Comparison of ENCODE assay signal across 26 cellular contexts in the genomic region with DNA sequence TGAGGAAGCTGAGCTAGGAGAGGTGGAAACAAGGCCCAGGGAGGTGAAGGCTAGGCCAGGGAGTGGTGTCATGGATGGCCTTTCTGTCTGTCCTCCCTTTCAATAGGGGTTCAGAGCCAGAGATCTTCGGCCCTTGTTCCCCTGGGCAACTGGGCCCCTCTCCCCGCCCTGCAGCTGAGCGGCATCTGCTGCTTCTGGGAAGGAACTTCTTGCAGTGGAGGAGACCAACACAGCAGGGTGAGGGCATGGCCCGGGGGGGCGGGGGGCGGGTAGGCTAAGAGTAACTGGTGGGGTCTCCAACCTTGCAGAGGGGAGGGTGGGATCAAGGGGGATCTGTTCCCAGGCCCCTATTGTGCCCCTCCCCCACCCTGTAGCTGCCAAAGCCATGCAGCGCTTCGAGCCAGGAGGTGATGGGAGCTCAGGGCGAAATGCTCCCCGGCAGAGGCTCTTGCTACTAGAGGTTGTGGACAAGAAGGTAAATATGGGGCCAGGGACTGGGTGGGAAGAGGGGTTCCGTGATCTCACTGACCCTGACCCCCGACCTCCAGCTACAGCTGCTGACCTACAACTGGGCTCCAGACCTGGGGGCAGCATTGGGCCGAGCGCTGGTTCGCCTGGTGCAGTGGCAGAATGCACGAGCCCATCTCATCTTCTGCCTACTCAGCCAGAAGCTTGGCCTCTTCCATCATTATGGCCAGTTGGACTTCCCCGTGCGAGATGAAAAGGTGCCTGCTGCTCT. TPM values are rescaled to one million over a fixed set of nuclear protein-coding genes. Genes with fewer than 3 reads are reported as not detected.
A peak's percentile ranks its signal among the peaks of the same experiment; 100 is the strongest.
DNase-seq lines count a peak whose midpoint lies in the region; ATAC-seq, FAIRE-seq and TF ChIP-seq lines count a peak whose summit lies in the region.
"Had no signal": no experiment of that assay in that cellular context is flagged by ENCODE, and none has a peak within 500 bp of the region (broad histone marks: within the 10 kb centered on the region; RNA-seq: fewer than 3 reads in every experiment).

No MANE protein-coding gene starts in this region.

- CTCF ChIA-PET in OCI-LY7 (lab: Charles Lee; ENCODE audit: unreplicated experiment), result no interaction called here
- CTCF ChIA-PET in PC-3 (lab: Charles Lee), result no interaction called here

- BruUV-seq in OCI-LY7 (replicated peaks; lab: Mats Ljungman, UMichigan) (TSS peak; percentile 44), PC-3 (replicated peaks; lab: Mats Ljungman, UMichigan) (no TSS peak)

- POLR2A ChIA-PET in OCI-LY7 (lab: Charles Lee), result interaction anchor here (0.6 kb wide), 1 partner anchor 23 kb away, joined by 4 read pairs; no protein-coding TSS in a partner anchor
- POLR2A ChIA-PET in PC-3 (lab: Charles Lee; ENCODE audit: unreplicated experiment), result no interaction called here

- 92 to 95% (median 94%) methylated on average over 16 to 18 of the region's 18 CpGs for WGBS in spleen, 5 donors

- H3F3A ChIP-seq in PC-3 (ENCODE audit: low read length, unreplicated experiment), result no peaks in the 10 kb centered on the region

- H3K4me3 ChIP-seq in H7 (ENCODE audit: insufficient read depth, low read depth, low read length) (no peak overlapping the region), OCI-LY7 (ENCODE audit: low read depth, low read length, poor library complexity, severe bottlenecking) (no peak overlapping the region), kidney (ENCODE audit: low read length in 2 of 2) (no peak overlapping the region), spleen (no peak overlapping the region), PC-3 (ENCODE audit: low read length) (no peak overlapping the region)
- H3K4me3 ChIP-seq: BLaER1, esophagus muscularis mucosa, heart left ventricle, smooth muscle cell had no signal

- H2AFZ ChIP-seq in OCI-LY7 (ENCODE audit: low read length), result no peak overlapping the region
- no peak overlapping the region for H2AFZ ChIP-seq in PC-3 (ENCODE audit: low read length)

- H3K9ac ChIP-seq in kidney (ENCODE audit: low read length in 2 of 2) (no peak overlapping the region), PC-3 (ENCODE audit: low read length) (no peak overlapping the region)
- H3K9ac ChIP-seq: BLaER1, SK-N-SH had no signal

- H3K4me1 ChIP-seq in OCI-LY7 (ENCODE audit: insufficient read depth, low read length, poor library complexity, severe bottlenecking) (no peaks in the 10 kb centered on the region), kidney (ENCODE audit: control insufficient read depth in 1 of 2, insufficient read depth in 1 of 2, low read depth in 1 of 2, low read length in 2 of 2) (no peaks in the 10 kb centered on the region), spleen (peaks cover 0 to under 1% (median 0%) of the 10 kb centered on the region in 6 donors), PC-3 (ENCODE audit: insufficient read depth, low read length) (no peaks in the 10 kb centered on the region)
- H3K4me1 ChIP-seq: BLaER1 had no signal

- H3K4me2 ChIP-seq in OCI-LY7 (ENCODE audit: low read length), result no peak overlapping the region
- no peak overlapping the region for H3K4me2 ChIP-seq in PC-3 (ENCODE audit: low read length)
- H3K4me2 ChIP-seq: BLaER1, SK-N-SH, smooth muscle cell had no signal

- no peak for FAIRE-seq in kidney (lab: Jason Lieb, UNC)
- FAIRE-seq: GM12891 had no signal

- TF ChIP-seq POLR2A in spleen (IDR thresholded peaks at IDR 0.05), result no peak

- H3K36me3 ChIP-seq in H7 (replicated peaks; ENCODE audit: control insufficient read depth, insufficient read depth, low read length), result peaks cover 20% of the 10 kb centered on the region
- peaks cover 31% of the 10 kb centered on the region; the same call in 1 of the 2 replicates for H3K36me3 ChIP-seq in OCI-LY7 (ENCODE audit: insufficient read depth, low read length)
- H3K36me3 ChIP-seq in kidney (ENCODE audit: control insufficient read depth in 1 of 2, insufficient read depth in 2 of 2, low read length in 2 of 2), result peaks cover 59 to 82% of the 10 kb centered on the region in 2 donors
- H3K36me3 ChIP-seq in spleen, result peaks cover 5 to 100% (median 88%) of the 10 kb centered on the region in 6 donors
- H3K36me3 ChIP-seq in PC-3 (ENCODE audit: low read depth, low read length), result peaks cover 10% of the 10 kb centered on the region

- ATAC-seq in stimulated activated naive CD8-positive, alpha-beta T cell treated with anti-CD3 and anti-CD28 coated beads, Interleukin-15, Interleukin-2, amounts not matched to agents 100 U/mL and 50 U/mL, for 24 hours, result no peak
- ATAC-seq in PC-3 (no peak), GM18520 (IDR thresholded peaks at IDR 0.05; ENCODE audit: unreplicated experiment) (no peak)
- ATAC-seq: heart left ventricle; Right ventricle myocardium inferior; stimulated activated naive CD8-positive, alpha-beta T cell treated with anti-CD3 and anti-CD28 coated beads, Interleukin-15, amount 100 ng/mL, for 72 hours had no signal

- H3K27ac ChIP-seq in OCI-LY7 (ENCODE audit: low read depth, low read length, poor library complexity, severe bottlenecking) (no peak overlapping the region), kidney (ENCODE audit: low read depth in 2 of 2, low read length in 2 of 2) (no peak overlapping the region), spleen (no peak overlapping the region), PC-3 (ENCODE audit: low read length) (no peak overlapping the region)
- H3K27ac ChIP-seq: BLaER1, esophagus muscularis mucosa, heart left ventricle had no signal

- no peaks in the 10 kb centered on the region for H3K27me3 ChIP-seq in H7 (ENCODE audit: control insufficient read depth, insufficient read depth, low read length)
- H3K27me3 ChIP-seq in spleen (replicated peaks in 1 of 7), result no peaks in the 10 kb centered on the region
- H3K27me3 ChIP-seq in PC-3 (ENCODE audit: low read length), result no peaks in the 10 kb centered on the region
- H3K27me3 ChIP-seq: BLaER1, esophagus muscularis mucosa, heart left ventricle had no signal

- DNase-seq in H7, result peak; percentile 51
- DNase-seq in OCI-LY7 (ENCODE audit: low spot score), result no peak
- DNase-seq in kidney, result peak; percentile 72
- DNase-seq in spleen, result peak; percentile 37
- no peak for DNase-seq in stimulated activated naive CD8-positive, alpha-beta T cell treated with anti-CD3 and anti-CD28 coated beads, Interleukin-15, Interleukin-2, amounts not matched to agents 100 U/mL and 50 U/mL, for 24 hours
- no peak for DNase-seq in PC-3
- DNase-seq: activated CD4-positive, alpha-beta memory T cell treated with anti-CD3 and anti-CD28 coated beads for 36 hours; activated CD4-positive, CD25-positive, alpha-beta regulatory T cell; COR-L47; dermis blood vessel endothelial cell; DMS53; foreskin fibroblast; NCI-H1930; NCI-H524; retina; SK-N-SH; stimulated activated CD4-positive, alpha-beta T cell treated with anti-CD3 and anti-CD28 coated beads, Interleukin-1b, Interleukin-23, amount 100 ng/mL, for 48 hours; trophoblast cell had no signal

- H3K9me2 ChIP-seq in OCI-LY7 (ENCODE audit: insufficient read depth, low read length) (no peaks in the 10 kb centered on the region), PC-3 (replicated peaks; ENCODE audit: low read length) (no peaks in the 10 kb centered on the region)
- H3K9me2 ChIP-seq: SK-N-SH had no signal

- H3K9me3 ChIP-seq in OCI-LY7 (ENCODE audit: low read length), result no peaks in the 10 kb centered on the region
- no peaks in the 10 kb centered on the region for H3K9me3 ChIP-seq in kidney (ENCODE audit: control insufficient read depth in 1 of 2, low read length in 2 of 2)
- no peaks in the 10 kb centered on the region for H3K9me3 ChIP-seq in spleen
- H3K9me3 ChIP-seq in PC-3 (ENCODE audit: low read length), result no peaks in the 10 kb centered on the region
- H3K9me3 ChIP-seq: BLaER1, esophagus muscularis mucosa, heart left ventricle, SK-N-SH had no signal

- TF ChIP-seq CTCF in OCI-LY7 (conservative IDR thresholded peaks at IDR 0.05; ENCODE audit: low read length) (no peak), kidney (IDR thresholded peaks at IDR 0.05; ENCODE audit: borderline replicate concordance, extremely low read depth, insufficient read depth) (no peak), spleen (IDR thresholded peaks at IDR 0.05 in 8 of 11, conservative IDR thresholded peaks at IDR 0.05 in 3 of 11) (no peak), PC-3 (conservative IDR thresholded peaks at IDR 0.05; ENCODE audit: low read depth, low read length) (no peak)

- H3K79me2 ChIP-seq in OCI-LY7 (ENCODE audit: insufficient read depth, low read depth, low read length) (no peaks in the 10 kb centered on the region), PC-3 (ENCODE audit: low read length) (no peaks in the 10 kb centered on the region)

- intact Hi-C loops in OCI-LY7 (cut with micrococcal nuclease; ENCODE audit: unreplicated experiment) (no loop called here), kidney (cut with DNase I) (no loop called here), spleen (cut with DNase I; ENCODE audit: low total_unique reads) (no loop called here), PC-3 (cut with micrococcal nuclease) (no loop called here)

- H4K20me1 ChIP-seq in OCI-LY7 (ENCODE audit: insufficient read depth, low read length) (no peaks in the 10 kb centered on the region), PC-3 (ENCODE audit: low read length) (no peaks in the 10 kb centered on the region)
- H4K20me1 ChIP-seq: BLaER1 had no signal

RNA-seq across cellular contexts. Expression of a gene that starts 11.7 kb away (rescaled TPM):
- total RNA-seq in H7 (2014; rRNA removed; shearing (Covaris generic)), result 29.4 and 42.5 TPM in 2 replicates
- not detected in 2 replicates for total RNA-seq in OCI-LY7 (2014; rRNA removed; shearing (Covaris generic))
- not detected in 2 replicates for total RNA-seq in OCI-LY7 (2022)
- 50.5 TPM for total RNA-seq in kidney
- 91.2 TPM for polyA plus RNA-seq in kidney (ENCODE audit: insufficient read depth, low read depth, low replicate concordance)
- 10 to 100 TPM; 24.2 to 47.3 (median 38.6) TPM for total RNA-seq in spleen
- polyA plus RNA-seq in spleen, result 10 to 100 TPM; 23.2 to 67.2 (median 59.9) TPM
- 87.1 and 89.8 TPM in 2 replicates for total RNA-seq in PC-3 (2014; rRNA removed)

RNA-seq across cellular contexts. Expression of a gene that starts 52.4 kb away (rescaled TPM):
- 12.2 and 19.0 TPM in 2 replicates for total RNA-seq in H7 (2014; rRNA removed; shearing (Covaris generic))
- 25.2 and 33.7 TPM in 2 replicates for total RNA-seq in OCI-LY7 (2014; rRNA removed; shearing (Covaris generic))
- 79.4 and 79.8 TPM in 2 replicates for total RNA-seq in OCI-LY7 (2022)
- total RNA-seq in kidney, result 66.8 TPM
- 10.4 TPM for polyA plus RNA-seq in kidney (ENCODE audit: insufficient read depth, low read depth, low replicate concordance)
- total RNA-seq in spleen, result 100 to 1,000 TPM in 3 of 7 donors, 10 to 100 TPM in 4; 64.7 to 115 (median 75.7) TPM
- polyA plus RNA-seq in spleen, result 10 to 100 TPM in 2 of 3 donors, 1 to 10 TPM in 1; 9.4 to 35.6 (median 16.7) TPM
- total RNA-seq in PC-3 (2014; rRNA removed), result 22.2 and 31.3 TPM in 2 replicates

RNA-seq across cellular contexts. Expression of a gene that starts 52.5 kb away (rescaled TPM):
- 37.6 and 41.2 TPM in 2 replicates for total RNA-seq in H7 (2014; rRNA removed; shearing (Covaris generic))
- total RNA-seq in OCI-LY7 (2014; rRNA removed; shearing (Covaris generic)), result 37.6 and 38.8 TPM in 2 replicates
- total RNA-seq in OCI-LY7 (2022) (37.8 and 38.4 TPM in 2 replicates), kidney (36.5 TPM), spleen (10 to 100 TPM; 24.8 to 38.3 (median 30.5) TPM), PC-3 (2014; rRNA removed) (35.5 and 41.8 TPM in 2 replicates)
- polyA plus RNA-seq in kidney (ENCODE audit: insufficient read depth, low read depth, low replicate concordance) (44.3 TPM), spleen (10 to 100 TPM; 18.3 to 23.8 (median 22.3) TPM)

Comparison
In these comparisons a context has a peak if more than half of its experiments do, and no peak if none do; other contexts are left out.
1. DNase-seq: peak in H7 (single experiment), kidney (single experiment) and spleen (single experiment); none in OCI-LY7 (single experiment), stimulated activated naive CD8-positive, alpha-beta T cell treated with anti-CD3 and anti-CD28 coated beads, Interleukin-15, Interleukin-2, amounts not matched to agents 100 U/mL and 50 U/mL, for 24 hours (single experiment) and PC-3 (single experiment).
2. RNA of a gene that starts 11.7 kb away (total RNA-seq): 87.1 to 89.8 TPM in PC-3, 50.5 TPM in kidney (single experiment), 29.4 to 42.5 TPM in H7 and 24.2 to 47.3 TPM in spleen; not detected in OCI-LY7; every median in the first group is over 10 times any median in the second.